Comparison of ENCODE assay signal across 1 cellular context in genomic region chr11:1153951-1154487, GRCh38.
TF ChIP-seq lines count a peak whose summit lies in the region.

No MANE protein-coding gene starts in this region.

TF ChIP-seq in GM23338, 12 proteins besides CTCF, POLR2A, EP300 and RAD21 (continued from another document):
- TF ChIP-seq ZNF462 (CRISPR knock-in tag; IDR thresholded peaks at IDR 0.05) = no peak
- TF ChIP-seq STAT1 (IDR thresholded peaks at IDR 0.05; ENCODE audit: unreplicated experiment) = no peak
